Comparison of ENCODE assay signal across 19 cellular contexts in genomic region chr2:188894979-188895378, GRCh38.
DNase-seq lines count a peak whose midpoint lies in the region; ATAC-seq, FAIRE-seq and TF ChIP-seq lines count a peak whose summit lies in the region.
"Had no signal": no experiment of that assay in that cellular context is flagged by ENCODE, and none has a peak within 500 bp of the region (broad histone marks: within the 10 kb centered on the region; RNA-seq: fewer than 3 reads in every experiment).

No MANE protein-coding gene starts in this region.

- POLR2A ChIA-PET in HepG2 (lab: Yijun Ruan, JAX): no interaction called here
- POLR2A ChIA-PET in HEK293T (lab: Yijun Ruan, JAX): no interaction called here

- in situ Hi-C loops in HepG2 (cut with HindIII; ENCODE audit: extremely low pct_ligation_motif_present, low pct_unique_long_range_greater_than_20kb): no loop called here

- no peak overlapping the region for H3K4me3 ChIP-seq in HepG2 (replicated peaks in 1 of 3; ENCODE audit: insufficient read depth in 1 of 3, low read depth in 2 of 3, low read length in 3 of 3)
- no peak overlapping the region for H3K4me3 ChIP-seq in right lobe of liver
- H3K4me3 ChIP-seq in hepatocyte: no peak overlapping the region
- no peak overlapping the region for H3K4me3 ChIP-seq in smooth muscle cell
- H3K4me3 ChIP-seq: BLaER1 had no signal

- intact Hi-C loops in HepG2 (cut with micrococcal nuclease; ENCODE audit: unreplicated experiment) (no loop called here), right lobe of liver (cut with DNase I) (no loop called here)

- DNase-seq in HepG2 (ENCODE audit: low spot score) (no peak), right lobe of liver (no peak), hepatocyte (ENCODE audit: low spot score) (no peak), smooth muscle cell (lab: John Stamatoyannopoulos, UW; ENCODE audit: unreplicated experiment) (no peak), NCI-H128 (lab: John Stamatoyannopoulos, UW; ENCODE audit: unreplicated experiment) (no peak), HEK293T (ENCODE audit: extremely low spot score) (no peak)
- DNase-seq: CD4-positive, alpha-beta memory T cell; DMS153; DMS79; GDM1; GOT3; H7 had no signal

- TF ChIP-seq EP300 in HepG2 (IDR thresholded peaks at IDR 0.05; ENCODE audit: low read depth in 2 of 2, low read length in 2 of 2): no peak
- TF ChIP-seq EP300 in HepG2 (CRISPR knock-in tag; IDR thresholded peaks at IDR 0.05; ENCODE audit: borderline replicate concordance): no peak

- peaks cover 5% of the 10 kb centered on the region; the same call in 1 of the 2 replicates for H3K9me3 ChIP-seq in HepG2 (ENCODE audit: low read length)
- H3K9me3 ChIP-seq in right lobe of liver: no peaks in the 10 kb centered on the region
- H3K9me3 ChIP-seq in hepatocyte (ENCODE audit: low read depth): no peaks in the 10 kb centered on the region
- H3K9me3 ChIP-seq in smooth muscle cell (replicated peaks; ENCODE audit: low read depth): no peaks in the 10 kb centered on the region

- H3K27ac ChIP-seq in HepG2 (ENCODE audit: extremely low read length, insufficient read depth, low read length): no peak overlapping the region
- no peak overlapping the region for H3K27ac ChIP-seq in right lobe of liver
- H3K27ac ChIP-seq in hepatocyte: peak overlapping the region; percentile 85
- H3K27ac ChIP-seq in smooth muscle cell (ENCODE audit: low read depth): peak overlapping the region; percentile 93
- H3K27ac ChIP-seq: 22Rv1, BLaER1 had no signal

- peaks cover 3% of the 10 kb centered on the region for H3F3A ChIP-seq in smooth muscle cell (ENCODE audit: low read depth)

- CTCF ChIA-PET in HepG2 (lab: Yijun Ruan, JAX; ENCODE audit: low intra/inter-chr PET ratio, low total read pairs): no interaction called here
- CTCF ChIA-PET in HEK293T (lab: Yijun Ruan, JAX): no interaction called here

- no peak for TF ChIP-seq RAD21 in HepG2 (CRISPR knock-in tag; IDR thresholded peaks at IDR 0.05)

- BruUV-seq in HepG2 (replicated peaks; lab: Mats Ljungman, UMichigan): no TSS peak

- no peak for TF ChIP-seq POLR2A in HepG2 (IDR thresholded peaks at IDR 0.05; ENCODE audit: insufficient read depth in 1 of 2, low read depth in 2 of 2, low read length in 2 of 2)
- no peak for TF ChIP-seq POLR2A in right lobe of liver (IDR thresholded peaks at IDR 0.05)

- H3K4me1 ChIP-seq in HepG2 (ENCODE audit: insufficient read depth, low read length) (no peaks in the 10 kb centered on the region), right lobe of liver (no peaks in the 10 kb centered on the region), hepatocyte (ENCODE audit: insufficient read depth) (peaks cover 13% of the 10 kb centered on the region), smooth muscle cell (ENCODE audit: low read depth) (peaks cover 20% of the 10 kb centered on the region)
- H3K4me1 ChIP-seq: BLaER1 had no signal

- no peak overlapping the region for H2AFZ ChIP-seq in HepG2 (ENCODE audit: low read length)
- H2AFZ ChIP-seq in hepatocyte: no peak overlapping the region
- peak overlapping the region; percentile 68 for H2AFZ ChIP-seq in smooth muscle cell (ENCODE audit: low read depth)

- H3K36me3 ChIP-seq in HepG2 (replicated peaks in 1 of 2; ENCODE audit: control insufficient read depth in 1 of 2, insufficient read depth in 2 of 2, low read length in 2 of 2): no peaks in the 10 kb centered on the region
- no peaks in the 10 kb centered on the region for H3K36me3 ChIP-seq in right lobe of liver
- no peaks in the 10 kb centered on the region for H3K36me3 ChIP-seq in hepatocyte (replicated peaks; ENCODE audit: insufficient read depth, low read depth)
- no peaks in the 10 kb centered on the region for H3K36me3 ChIP-seq in smooth muscle cell (ENCODE audit: low read depth)
- H3K36me3 ChIP-seq: BLaER1 had no signal

- ATAC-seq in HepG2 (no peak), right lobe of liver (no peak), GM18907 (IDR thresholded peaks at IDR 0.05; ENCODE audit: unreplicated experiment) (no peak)
- ATAC-seq: HCT116 had no signal

- H3K9me2 ChIP-seq in hepatocyte (replicated peaks; ENCODE audit: insufficient read depth): no peaks in the 10 kb centered on the region

- H3K9ac ChIP-seq in HepG2 (ENCODE audit: insufficient read depth, low read depth, low read length): no peak overlapping the region
- H3K9ac ChIP-seq in smooth muscle cell (ENCODE audit: low read depth): peak overlapping the region; percentile 47
- H3K9ac ChIP-seq: BLaER1 had no signal

- H3K79me2 ChIP-seq in HepG2 (ENCODE audit: insufficient read depth, low read length) (no peaks in the 10 kb centered on the region), hepatocyte (peaks cover 2% of the 10 kb centered on the region), smooth muscle cell (ENCODE audit: low read depth) (peaks cover 40% of the 10 kb centered on the region)

- TF ChIP-seq CTCF in HepG2 (CRISPR knock-in tag; IDR thresholded peaks at IDR 0.05) (no peak), right lobe of liver (IDR thresholded peaks at IDR 0.05) (no peak), hepatocyte (IDR thresholded peaks at IDR 0.05; ENCODE audit: poor library complexity) (no peak), smooth muscle cell (IDR thresholded peaks at IDR 0.05; ENCODE audit: borderline replicate concordance, insufficient read depth, poor library complexity, severe bottlenecking) (no peak)

- H3K27me3 ChIP-seq in HepG2 (ENCODE audit: control insufficient read depth in 1 of 2, insufficient read depth in 2 of 2, low read length in 2 of 2) (no peaks in the 10 kb centered on the region), right lobe of liver (no peaks in the 10 kb centered on the region), hepatocyte (no peaks in the 10 kb centered on the region), smooth muscle cell (ENCODE audit: low read depth) (no peaks in the 10 kb centered on the region)
- H3K27me3 ChIP-seq: BLaER1 had no signal

- H4K20me1 ChIP-seq in HepG2 (ENCODE audit: insufficient read depth, low read length): no peaks in the 10 kb centered on the region
- no peaks in the 10 kb centered on the region for H4K20me1 ChIP-seq in hepatocyte (ENCODE audit: insufficient read depth, poor library complexity, severe bottlenecking)
- no peaks in the 10 kb centered on the region for H4K20me1 ChIP-seq in smooth muscle cell (ENCODE audit: low read depth)
- H4K20me1 ChIP-seq: BLaER1 had no signal

- FAIRE-seq in HepG2 (lab: Jason Lieb, UNC): no peak
- FAIRE-seq: GM12892, GM18507, HTR-8/SVneo had no signal

- no peak overlapping the region for H3K4me2 ChIP-seq in HepG2 (ENCODE audit: low read depth, low read length)
- H3K4me2 ChIP-seq in hepatocyte: no peak overlapping the region
- peak overlapping the region; percentile 83 for H3K4me2 ChIP-seq in smooth muscle cell
- H3K4me2 ChIP-seq: BLaER1 had no signal

TF ChIP-seq in HepG2, 621 proteins besides CTCF, POLR2A, EP300 and RAD21:
- TF ChIP-seq MAFF (IDR thresholded peaks at IDR 0.05; ENCODE audit: low read depth, low read length) (peak; percentile 79), KDM2A (CRISPR knock-in tag; IDR thresholded peaks at IDR 0.05; ENCODE audit: borderline replicate concordance, low read depth) (no peak), ZNF12 (CRISPR knock-in tag; IDR thresholded peaks at IDR 0.05) (no peak), ZFP36L1 (CRISPR knock-in tag; IDR thresholded peaks at IDR 0.05) (no peak), MAFK (conservative IDR thresholded peaks at IDR 0.05 in 1 of 2, IDR thresholded peaks at IDR 0.05 in 1 of 2; ENCODE audit: low read length in 2 of 2) (peak; percentile 62 to 88), CBX2 (IDR thresholded peaks at IDR 0.05; ENCODE audit: low read depth, low read length) (no peak), CBX2 (CRISPR knock-in tag; IDR thresholded peaks at IDR 0.05; ENCODE audit: low read depth) (no peak), EEA1 (CRISPR knock-in tag; IDR thresholded peaks at IDR 0.05; ENCODE audit: borderline replicate concordance) (no peak)
TF ChIP-seq in HepG2: peak in this region for 2.

TF ChIP-seq in HEK293T, 16 proteins besides CTCF, POLR2A, EP300 and RAD21:
- TF ChIP-seq SP1 (IDR thresholded peaks at IDR 0.05) (no peak), TARDBP (IDR thresholded peaks at IDR 0.05) (no peak), ZNF384 (IDR thresholded peaks at IDR 0.05) (no peak), HDGF (IDR thresholded peaks at IDR 0.05; ENCODE audit: borderline replicate concordance) (no peak), PKNOX1 (IDR thresholded peaks at IDR 0.05) (no peak)

Comparison
In these comparisons a context has a peak if more than half of its experiments do, and no peak if none do; other contexts are left out.
1. H3K27ac ChIP-seq: peak in hepatocyte (single experiment) and smooth muscle cell (single experiment); none in HepG2 (single experiment) and right lobe of liver (0 of 3).